ENCODE assay signal across 1 cellular context in genomic region chr3:170440346-170440745, GRCh38.
TF ChIP-seq lines count a peak whose summit lies in the region.

No MANE protein-coding gene starts in this region.

TF ChIP-seq in SK-N-SH, 30 proteins besides CTCF, POLR2A, EP300 and RAD21 (continued from another document):
- TF ChIP-seq PBX3 (IDR thresholded peaks at IDR 0.05) (no peak), FOSL2 (IDR thresholded peaks at IDR 0.05; ENCODE audit: borderline replicate concordance, low read depth) (peak; percentile 31; the same call in 1 of the 2 replicates), REST (IDR thresholded peaks at IDR 0.05; ENCODE audit: low read depth, low read length) (no peak), JUND (IDR thresholded peaks at IDR 0.05) (peak; percentile 30; the same call in 1 of the 2 replicates), EZH2phosphoT487 (IDR thresholded peaks at IDR 0.05; ENCODE audit: borderline replicate concordance, low read depth) (no peak), NRF1 (IDR thresholded peaks at IDR 0.05; ENCODE audit: low read depth, low read length) (no peak), SMC3 (IDR thresholded peaks at IDR 0.05; ENCODE audit: low read depth, low read length) (no peak), NFIC (IDR thresholded peaks at IDR 0.05; ENCODE audit: borderline replicate concordance) (no peak), USF2 (IDR thresholded peaks at IDR 0.05; ENCODE audit: borderline replicate concordance, low read depth, low read length) (no peak)
TF ChIP-seq in SK-N-SH: peak in this region for 2.
